ENCODE assay signal across 1 cellular context in the genomic region with DNA sequence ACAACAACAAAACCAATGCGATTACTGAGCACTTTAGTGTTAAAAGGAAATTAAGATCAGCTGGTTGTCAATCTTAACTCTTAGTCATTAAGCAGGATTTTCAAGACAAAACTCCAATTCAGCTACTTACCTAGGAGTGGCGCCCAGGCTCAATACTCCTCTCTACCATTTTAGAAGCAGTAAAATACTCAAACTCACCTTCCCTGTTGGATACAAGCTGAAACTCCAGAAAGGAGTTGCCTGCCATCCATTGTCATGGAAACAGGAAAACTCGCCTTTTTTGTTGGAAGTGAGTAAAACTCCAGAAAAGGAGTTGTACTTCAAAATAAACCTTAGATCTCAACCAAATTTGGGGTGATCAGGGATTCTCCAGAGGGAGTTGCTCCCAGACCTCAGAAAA.
TF ChIP-seq lines count a peak whose summit lies in the region.

No MANE protein-coding gene starts in this region.

TF ChIP-seq in GM23338, 12 proteins besides CTCF, POLR2A, EP300 and RAD21 (continued from another document):
- TF ChIP-seq ETS1 (IDR thresholded peaks at IDR 0.05) (no peak), ZNF331 (CRISPR knock-in tag; IDR thresholded peaks at IDR 0.05; ENCODE audit: low read depth) (no peak)
- TF ChIP-seq, protein P1, sequence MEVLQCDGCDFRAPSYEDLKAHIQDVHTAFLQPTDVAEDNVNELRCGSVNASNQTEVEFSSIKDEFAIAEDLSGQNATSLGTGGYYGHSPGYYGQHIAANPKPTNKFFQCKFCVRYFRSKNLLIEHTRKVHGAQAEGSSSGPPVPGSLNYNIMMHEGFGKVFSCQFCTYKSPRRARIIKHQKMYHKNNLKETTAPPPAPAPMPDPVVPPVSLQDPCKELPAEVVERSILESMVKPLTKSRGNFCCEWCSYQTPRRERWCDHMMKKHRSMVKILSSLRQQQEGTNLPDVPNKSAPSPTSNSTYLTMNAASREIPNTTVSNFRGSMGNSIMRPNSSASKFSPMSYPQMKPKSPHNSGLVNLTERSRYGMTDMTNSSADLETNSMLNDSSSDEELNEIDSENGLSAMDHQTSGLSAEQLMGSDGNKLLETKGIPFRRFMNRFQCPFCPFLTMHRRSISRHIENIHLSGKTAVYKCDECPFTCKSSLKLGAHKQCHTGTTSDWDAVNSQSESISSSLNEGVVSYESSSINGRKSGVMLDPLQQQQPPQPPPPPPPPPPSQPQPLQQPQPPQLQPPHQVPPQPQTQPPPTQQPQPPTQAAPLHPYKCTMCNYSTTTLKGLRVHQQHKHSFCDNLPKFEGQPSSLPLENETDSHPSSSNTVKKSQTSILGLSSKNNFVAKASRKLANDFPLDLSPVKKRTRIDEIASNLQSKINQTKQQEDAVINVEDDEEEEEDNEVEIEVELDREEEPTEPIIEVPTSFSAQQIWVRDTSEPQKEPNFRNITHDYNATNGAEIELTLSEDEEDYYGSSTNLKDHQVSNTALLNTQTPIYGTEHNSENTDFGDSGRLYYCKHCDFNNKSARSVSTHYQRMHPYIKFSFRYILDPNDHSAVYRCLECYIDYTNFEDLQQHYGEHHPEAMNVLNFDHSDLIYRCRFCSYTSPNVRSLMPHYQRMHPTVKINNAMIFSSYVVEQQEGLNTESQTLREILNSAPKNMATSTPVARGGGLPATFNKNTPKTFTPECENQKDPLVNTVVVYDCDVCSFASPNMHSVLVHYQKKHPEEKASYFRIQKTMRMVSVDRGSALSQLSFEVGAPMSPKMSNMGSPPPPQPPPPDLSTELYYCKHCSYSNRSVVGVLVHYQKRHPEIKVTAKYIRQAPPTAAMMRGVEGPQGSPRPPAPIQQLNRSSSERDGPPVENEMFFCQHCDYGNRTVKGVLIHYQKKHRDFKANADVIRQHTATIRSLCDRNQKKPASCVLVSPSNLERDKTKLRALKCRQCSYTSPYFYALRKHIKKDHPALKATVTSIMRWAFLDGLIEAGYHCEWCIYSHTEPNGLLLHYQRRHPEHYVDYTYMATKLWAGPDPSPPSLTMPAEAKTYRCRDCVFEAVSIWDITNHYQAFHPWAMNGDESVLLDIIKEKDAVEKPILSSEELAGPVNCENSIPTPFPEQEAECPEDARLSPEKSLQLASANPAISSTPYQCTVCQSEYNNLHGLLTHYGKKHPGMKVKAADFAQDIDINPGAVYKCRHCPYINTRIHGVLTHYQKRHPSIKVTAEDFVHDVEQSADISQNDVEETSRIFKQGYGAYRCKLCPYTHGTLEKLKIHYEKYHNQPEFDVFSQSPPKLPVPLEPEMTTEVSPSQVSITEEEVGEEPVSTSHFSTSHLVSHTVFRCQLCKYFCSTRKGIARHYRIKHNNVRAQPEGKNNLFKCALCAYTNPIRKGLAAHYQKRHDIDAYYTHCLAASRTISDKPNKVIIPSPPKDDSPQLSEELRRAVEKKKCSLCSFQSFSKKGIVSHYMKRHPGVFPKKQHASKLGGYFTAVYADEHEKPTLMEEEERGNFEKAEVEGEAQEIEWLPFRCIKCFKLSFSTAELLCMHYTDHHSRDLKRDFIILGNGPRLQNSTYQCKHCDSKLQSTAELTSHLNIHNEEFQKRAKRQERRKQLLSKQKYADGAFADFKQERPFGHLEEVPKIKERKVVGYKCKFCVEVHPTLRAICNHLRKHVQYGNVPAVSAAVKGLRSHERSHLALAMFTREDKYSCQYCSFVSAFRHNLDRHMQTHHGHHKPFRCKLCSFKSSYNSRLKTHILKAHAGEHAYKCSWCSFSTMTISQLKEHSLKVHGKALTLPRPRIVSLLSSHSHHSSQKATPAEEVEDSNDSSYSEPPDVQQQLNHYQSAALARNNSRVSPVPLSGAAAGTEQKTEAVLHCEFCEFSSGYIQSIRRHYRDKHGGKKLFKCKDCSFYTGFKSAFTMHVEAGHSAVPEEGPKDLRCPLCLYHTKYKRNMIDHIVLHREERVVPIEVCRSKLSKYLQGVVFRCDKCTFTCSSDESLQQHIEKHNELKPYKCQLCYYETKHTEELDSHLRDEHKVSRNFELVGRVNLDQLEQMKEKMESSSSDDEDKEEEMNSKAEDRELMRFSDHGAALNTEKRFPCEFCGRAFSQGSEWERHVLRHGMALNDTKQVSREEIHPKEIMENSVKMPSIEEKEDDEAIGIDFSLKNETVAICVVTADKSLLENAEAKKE (CRISPR knock-in tag; IDR thresholded peaks at IDR 0.05) = peak; percentile 64; the same call in 1 of the 2 replicates
